Comparison of ENCODE assay signal across 24 cellular contexts in the genomic region with DNA sequence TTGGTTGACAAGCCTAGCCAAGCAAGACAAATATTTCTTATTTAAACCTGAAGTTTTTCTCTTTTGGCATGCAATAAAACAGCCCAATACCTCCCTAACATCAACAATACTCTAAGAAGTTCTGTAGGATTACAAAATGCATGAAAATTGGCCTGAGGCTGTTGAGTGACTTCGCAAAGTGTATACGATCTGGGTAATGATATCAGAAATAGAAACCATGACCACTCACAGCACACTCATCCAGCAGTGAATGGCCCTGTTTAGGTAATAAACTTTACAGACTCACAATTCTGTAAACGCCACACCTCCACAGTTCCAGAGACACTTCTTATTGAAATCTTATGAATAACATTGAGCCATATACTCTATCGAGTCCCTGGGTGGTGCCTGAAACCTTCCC.
A peak's percentile ranks its signal among the peaks of the same experiment; 100 is the strongest.
DNase-seq lines count a peak whose midpoint lies in the region; ATAC-seq and TF ChIP-seq lines count a peak whose summit lies in the region.
"Had no signal": no experiment of that assay in that cellular context is flagged by ENCODE, and none has a peak within 500 bp of the region (broad histone marks: within the 10 kb centered on the region; RNA-seq: fewer than 3 reads in every experiment).

No MANE protein-coding gene starts in this region.

- peaks cover 0 to 13% (median 0%) of the 10 kb centered on the region in 12 donors for H3K4me1 ChIP-seq in heart left ventricle
- H3K4me1 ChIP-seq in osteoblast (ENCODE audit: insufficient read depth, low read length), result peaks cover 10% of the 10 kb centered on the region
- no peaks in the 10 kb centered on the region for H3K4me1 ChIP-seq in colonic mucosa
- H3K4me1 ChIP-seq: pancreas, transverse colon had no signal

- no peak overlapping the region for H3K4me3 Mint-ChIP-seq in activated T-helper 1 cell treated with anti-CD3 and anti-CD28 coated beads, Interleukin-12 subunit alpha, Interleukin-12 subunit beta, Interleukin-2, Interleukin-4 antibody, amounts not matched to agents 30 ng/mL and 10 ng/mL and 1 ng/mL, durations not matched to agents 14 hours and 24 hours and 36 hours
- H3K4me3 Mint-ChIP-seq: activated CD8-positive, alpha-beta T cell treated with anti-CD3 and anti-CD28 coated beads, Interleukin-2, amount 10 ng/mL, durations not matched to agents 7 days and 5 days; CD8-positive, alpha-beta T cell; natural killer cell treated with Interleukin-12 subunit alpha and Interleukin-12 subunit beta and Interleukin-15 and Interleukin-18, amount 100 ng/mL, for 72 hours had no signal

- no peak for DNase-seq in heart left ventricle
- DNase-seq in cardiac septum (ENCODE audit: low spot score), result no peak
- peak; percentile 1 for DNase-seq in RWPE1 (ENCODE audit: low spot score)
- peak; percentile 95 for DNase-seq in epithelial cell of esophagus (ENCODE audit: low read depth)
- DNase-seq in osteoblast (ENCODE audit: insufficient read length, low spot score, missing footprints), result no peak
- no peak for DNase-seq in colonic mucosa
- no peak for DNase-seq in activated T-helper 1 cell treated with anti-CD3 and anti-CD28 coated beads, Interleukin-12 subunit alpha, Interleukin-12 subunit beta, Interleukin-2, Interleukin-4 antibody, amounts not matched to agents 30 ng/mL and 10 ng/mL and 1 ng/mL, durations not matched to agents 14 hours and 24 hours and 36 hours (ENCODE audit: low spot score)
- DNase-seq: 8988T; activated CD8-positive, alpha-beta T cell treated with anti-CD3 and anti-CD28 coated beads, Interleukin-2, amount 10 ng/mL, durations not matched to agents 7 days and 5 days; activated T-cell treated with anti-CD3 and anti-CD28 coated beads, Interleukin-2, amount 50 U/mL, for 1 hour; AML-193; CD8-positive, alpha-beta T cell; central memory CD4-positive, alpha-beta T cell; DMS79; NCI-H2171 treated with DMSO at 0.1 percent for 48 hours; NCI-H526 treated with DMSO at 0.1 percent for 48 hours; stomach; transverse colon had no signal

- CTCF ChIA-PET in RWPE1 (lab: Yijun Ruan, JAX), result no interaction called here

- H3K4me1 Mint-ChIP-seq in activated T-helper 1 cell treated with anti-CD3 and anti-CD28 coated beads, Interleukin-12 subunit alpha, Interleukin-12 subunit beta, Interleukin-2, Interleukin-4 antibody, amounts not matched to agents 30 ng/mL and 10 ng/mL and 1 ng/mL, durations not matched to agents 14 hours and 24 hours and 36 hours (ENCODE audit: low read depth), result no peaks in the 10 kb centered on the region

- no peak for TF ChIP-seq POLR2A in heart left ventricle (IDR thresholded peaks at IDR 0.05)

- intact Hi-C loops in heart left ventricle (cut with DNase I), result loop anchor here in 3 of 10 donors (2.0 to 10.0 kb wide), 3 partner anchors 15 to 341 kb away; no protein-coding TSS in a partner anchor
- intact Hi-C loops in cardiac septum (cut with DNase I), result no loop called here
- intact Hi-C loops in colonic mucosa (cut with DNase I), result no loop called here
- intact Hi-C loops in activated T-helper 1 cell treated with anti-CD3 and anti-CD28 coated beads, Interleukin-12 subunit alpha, Interleukin-12 subunit beta, Interleukin-2, Interleukin-4 antibody, amounts not matched to agents 30 ng/mL and 10 ng/mL and 1 ng/mL, durations not matched to agents 14 hours and 24 hours and 36 hours (cut with micrococcal nuclease), result no loop called here

- H3K4me3 ChIP-seq in heart left ventricle, result no peak overlapping the region
- no peak overlapping the region for H3K4me3 ChIP-seq in epithelial cell of esophagus (ENCODE audit: low read length)
- H3K4me3 ChIP-seq in osteoblast (ENCODE audit: insufficient read depth, low read length), result no peak overlapping the region
- no peak overlapping the region for H3K4me3 ChIP-seq in colonic mucosa
- H3K4me3 ChIP-seq: K562, pancreas, stomach, transverse colon had no signal

- TF ChIP-seq CTCF in heart left ventricle (IDR thresholded peaks at IDR 0.05) (no peak), RWPE1 (conservative IDR thresholded peaks at IDR 0.05; ENCODE audit: low read depth) (no peak), epithelial cell of esophagus (IDR thresholded peaks at IDR 0.05; ENCODE audit: insufficient read depth, low read depth, low read length, missing control alignments) (no peak), osteoblast (IDR thresholded peaks at IDR 0.05; ENCODE audit: extremely low read depth, low read depth, low read length) (no peak), colonic mucosa (IDR thresholded peaks at IDR 0.05) (no peak)

- H3K4me2 ChIP-seq in osteoblast (ENCODE audit: insufficient read depth, low read length), result no peak overlapping the region

- H3K27ac ChIP-seq in heart left ventricle (peak overlapping the region in 9 of 12 donors; percentile 38 to 79 (median 60)), RWPE1 (no peak overlapping the region), osteoblast (ENCODE audit: low read depth, low read length) (peak overlapping the region; percentile 47), colonic mucosa (no peak overlapping the region)
- H3K27ac ChIP-seq: pancreas, stomach, transverse colon had no signal

- H3K9me3 ChIP-seq in heart left ventricle, result peaks cover 0 to 17% (median 0%) of the 10 kb centered on the region in 12 donors
- no peaks in the 10 kb centered on the region for H3K9me3 ChIP-seq in osteoblast (ENCODE audit: low read depth, low read length)
- H3K9me3 ChIP-seq in colonic mucosa, result no peaks in the 10 kb centered on the region
- H3K9me3 ChIP-seq: pancreas, stomach, transverse colon had no signal

- WGBS in heart left ventricle, 4 donors, result 75 to 78% (median 75%) methylated on average over 4 of the region's 4 CpGs

- peak; percentile 11 to 36 (median 28) for ATAC-seq in heart left ventricle
- ATAC-seq in HG03378 (IDR thresholded peaks at IDR 0.05; ENCODE audit: unreplicated experiment), result no peak
- ATAC-seq: activated CD4-positive, CD25-positive, alpha-beta regulatory T cell treated with anti-CD3 and anti-CD28 coated beads, Interleukin-2, amount 50 U/mL, for 24 hours; activated CD8-positive, alpha-beta T cell treated with anti-CD3 and anti-CD28 coated beads, Interleukin-2, amount 10 ng/mL, durations not matched to agents 7 days and 5 days; CD8-positive, alpha-beta T cell; K562; natural killer cell treated with Interleukin-12 subunit alpha and Interleukin-12 subunit beta and Interleukin-15 and Interleukin-18, amount 100 ng/mL, for 72 hours; sciatic nerve had no signal

- H3K9ac ChIP-seq in colonic mucosa (ENCODE audit: low read depth in 2 of 2, low read length in 2 of 2), result no peak overlapping the region

- H3K27me3 Mint-ChIP-seq in activated T-helper 1 cell treated with anti-CD3 and anti-CD28 coated beads, Interleukin-12 subunit alpha, Interleukin-12 subunit beta, Interleukin-2, Interleukin-4 antibody, amounts not matched to agents 30 ng/mL and 10 ng/mL and 1 ng/mL, durations not matched to agents 14 hours and 24 hours and 36 hours (ENCODE audit: insufficient read depth), result no peaks in the 10 kb centered on the region
- H3K27me3 Mint-ChIP-seq: natural killer cell treated with Interleukin-12 subunit alpha and Interleukin-12 subunit beta and Interleukin-15 and Interleukin-18, amount 100 ng/mL, for 72 hours had no signal

- H2AFZ ChIP-seq in osteoblast (ENCODE audit: low read length), result peak overlapping the region; percentile 7

- H3K36me3 ChIP-seq in heart left ventricle (no peaks in the 10 kb centered on the region), osteoblast (ENCODE audit: insufficient read depth, low read length) (no peaks in the 10 kb centered on the region), colonic mucosa (no peaks in the 10 kb centered on the region)
- H3K36me3 ChIP-seq: pancreas, stomach, transverse colon had no signal

- no peaks in the 10 kb centered on the region for H3K36me3 Mint-ChIP-seq in activated T-helper 1 cell treated with anti-CD3 and anti-CD28 coated beads, Interleukin-12 subunit alpha, Interleukin-12 subunit beta, Interleukin-2, Interleukin-4 antibody, amounts not matched to agents 30 ng/mL and 10 ng/mL and 1 ng/mL, durations not matched to agents 14 hours and 24 hours and 36 hours (ENCODE audit: low read depth)
- H3K36me3 Mint-ChIP-seq: CD8-positive, alpha-beta T cell; natural killer cell treated with Interleukin-12 subunit alpha and Interleukin-12 subunit beta and Interleukin-15 and Interleukin-18, amount 100 ng/mL, for 72 hours had no signal

- no peaks in the 10 kb centered on the region for H3K9me3 Mint-ChIP-seq in activated T-helper 1 cell treated with anti-CD3 and anti-CD28 coated beads, Interleukin-12 subunit alpha, Interleukin-12 subunit beta, Interleukin-2, Interleukin-4 antibody, amounts not matched to agents 30 ng/mL and 10 ng/mL and 1 ng/mL, durations not matched to agents 14 hours and 24 hours and 36 hours

- no peaks in the 10 kb centered on the region for H3K79me2 ChIP-seq in osteoblast (ENCODE audit: insufficient read depth, low read length)

- H3K27me3 ChIP-seq in heart left ventricle (no peaks in the 10 kb centered on the region), osteoblast (ENCODE audit: insufficient read depth, low read length) (no peaks in the 10 kb centered on the region), colonic mucosa (no peaks in the 10 kb centered on the region)
- H3K27me3 ChIP-seq: pancreas, stomach, transverse colon had no signal

- POLR2A ChIA-PET in RWPE1 (lab: Yijun Ruan, JAX; ENCODE audit: low non-redundant PET), result no interaction called here

- no peaks in the 10 kb centered on the region for H4K20me1 ChIP-seq in osteoblast (ENCODE audit: insufficient read depth, low read length)

- H3K27ac Mint-ChIP-seq in activated T-helper 1 cell treated with anti-CD3 and anti-CD28 coated beads, Interleukin-12 subunit alpha, Interleukin-12 subunit beta, Interleukin-2, Interleukin-4 antibody, amounts not matched to agents 30 ng/mL and 10 ng/mL and 1 ng/mL, durations not matched to agents 14 hours and 24 hours and 36 hours, result no peak overlapping the region
- H3K27ac Mint-ChIP-seq: activated CD8-positive, alpha-beta T cell treated with anti-CD3 and anti-CD28 coated beads, Interleukin-2, amount 10 ng/mL, durations not matched to agents 7 days and 5 days; CD8-positive, alpha-beta T cell; natural killer cell treated with Interleukin-12 subunit alpha and Interleukin-12 subunit beta and Interleukin-15 and Interleukin-18, amount 100 ng/mL, for 72 hours had no signal

Comparison
In these comparisons a context has a peak if more than half of its experiments do, and no peak if none do; other contexts are left out.
1. DNase-seq: peak in RWPE1 (single experiment) and epithelial cell of esophagus (single experiment); none in heart left ventricle (0 of 5), cardiac septum (single experiment), osteoblast (single experiment), colonic mucosa (single experiment) and activated T-helper 1 cell treated with anti-CD3 and anti-CD28 coated beads, Interleukin-12 subunit alpha, Interleukin-12 subunit beta, Interleukin-2, Interleukin-4 antibody, amounts not matched to agents 30 ng/mL and 10 ng/mL and 1 ng/mL, durations not matched to agents 14 hours and 24 hours and 36 hours (single experiment).
2. H3K27ac ChIP-seq: peak in heart left ventricle (9 of 12) and osteoblast (single experiment); none in RWPE1 (single experiment) and colonic mucosa (single experiment).